Comparison of ENCODE assay signal across 1 cellular context in genomic region chr9:73259086-73259696, GRCh38.
TF ChIP-seq lines count a peak whose summit lies in the region.

No MANE protein-coding gene starts in this region.

TF ChIP-seq in GM12878, 131 proteins besides CTCF, POLR2A, EP300 and RAD21 (continued from another document):
- TF ChIP-seq USF2 (IDR thresholded peaks at IDR 0.05; ENCODE audit: borderline replicate concordance, low read depth, low read length), result no peak
- TF ChIP-seq RUNX3 (IDR thresholded peaks at IDR 0.05; ENCODE audit: low read length), result 0 out of 2 replicates have a peak, but pooled peaks have one; percentile 7
